In genomic region chr1:210234254-210234747, GRCh38 we compare ENCODE assay signal across 8 cellular contexts. TPM values are rescaled to one million over a fixed set of nuclear protein-coding genes. Genes with fewer than 3 reads are reported as not detected.
DNase-seq lines count a peak whose midpoint lies in the region; ATAC-seq and TF ChIP-seq lines count a peak whose summit lies in the region.

No MANE protein-coding gene starts in this region.

- H3K36me3 Mint-ChIP-seq in central memory CD8-positive, alpha-beta T cell (ENCODE audit: insufficient read depth) = no peaks in the 10 kb centered on the region
- H3K36me3 Mint-ChIP-seq in naive thymus-derived CD8-positive, alpha-beta T cell = peaks cover 0 to 4% (median 0%) of the 10 kb centered on the region in 3 donors

- no peak overlapping the region for H3K27ac Mint-ChIP-seq in central memory CD8-positive, alpha-beta T cell (ENCODE audit: low read depth)
- H3K27ac Mint-ChIP-seq in naive thymus-derived CD8-positive, alpha-beta T cell = no peak overlapping the region

- no peak overlapping the region for H3K27ac ChIP-seq in AG04450 (ENCODE audit: low read depth, low read length)
- H3K27ac ChIP-seq in HUES6 (ENCODE audit: low read depth, low read length) = no peak overlapping the region
- H3K27ac ChIP-seq in effector memory CD4-positive, alpha-beta T cell (ENCODE audit: insufficient read depth, low read length, poor library complexity, severe bottlenecking) = no peak overlapping the region

- H3K4me1 Mint-ChIP-seq in central memory CD8-positive, alpha-beta T cell = peaks cover 6% of the 10 kb centered on the region
- peaks cover 1 to 13% (median 11%) of the 10 kb centered on the region in 4 donors for H3K4me1 Mint-ChIP-seq in naive thymus-derived CD8-positive, alpha-beta T cell

- peak overlapping the region; percentile 42 for H3K4me3 Mint-ChIP-seq in central memory CD8-positive, alpha-beta T cell
- peak overlapping the region in 8 of 10 donors; percentile 10 to 65 (median 56) for H3K4me3 Mint-ChIP-seq in naive thymus-derived CD8-positive, alpha-beta T cell

- peaks cover 63% of the 10 kb centered on the region for H3K27me3 Mint-ChIP-seq in central memory CD8-positive, alpha-beta T cell
- peaks cover 34 to 62% (median 53%) of the 10 kb centered on the region in 5 donors for H3K27me3 Mint-ChIP-seq in naive thymus-derived CD8-positive, alpha-beta T cell

- TF ChIP-seq CTCF in AG04450 (IDR thresholded peaks at IDR 0.05; ENCODE audit: low read depth, low read length) = no peak

- no peaks in the 10 kb centered on the region for H3K36me3 ChIP-seq in HUES6 (ENCODE audit: control insufficient read depth, insufficient read depth, low read length)
- H3K36me3 ChIP-seq in effector memory CD4-positive, alpha-beta T cell (ENCODE audit: control insufficient read depth, insufficient read depth, low read length) = no peaks in the 10 kb centered on the region

- H3K4me3 ChIP-seq in AG04450 (ENCODE audit: low read depth, low read length) (peak overlapping the region; percentile 69), HUES6 (ENCODE audit: low read depth, low read length) (peak overlapping the region; percentile 81)
- no peak overlapping the region for H3K4me3 ChIP-seq in effector memory CD4-positive, alpha-beta T cell (ENCODE audit: insufficient read depth, low read depth, low read length, poor library complexity, severe bottlenecking)

- H3K9me3 ChIP-seq in AG04450 (ENCODE audit: control insufficient read depth, insufficient read depth, low read length) (no peaks in the 10 kb centered on the region; the same call in 1 of the 2 replicates), HUES6 (ENCODE audit: control insufficient read depth, insufficient read depth, low read depth, low read length) (no peaks in the 10 kb centered on the region)
- H3K9me3 ChIP-seq in effector memory CD4-positive, alpha-beta T cell (ENCODE audit: control insufficient read depth, low read length) = no peaks in the 10 kb centered on the region

- ATAC-seq in central memory CD8-positive, alpha-beta T cell (replicated peaks; ENCODE audit: extremely low read depth, poor library complexity, severe bottlenecking) = no peak
- ATAC-seq in naive thymus-derived CD8-positive, alpha-beta T cell = no peak

- H3K27me3 ChIP-seq in AG04450 (ENCODE audit: control insufficient read depth, insufficient read depth, low read length) = peaks cover 7% of the 10 kb centered on the region
- H3K27me3 ChIP-seq in HUES6 (ENCODE audit: control insufficient read depth, insufficient read depth, low read length) = peaks cover 52% of the 10 kb centered on the region
- H3K27me3 ChIP-seq in effector memory CD4-positive, alpha-beta T cell (replicated peaks; ENCODE audit: control insufficient read depth, insufficient read depth, low read length, poor library complexity, severe bottlenecking) = peaks cover 28% of the 10 kb centered on the region

- CTCF ChIA-PET in AG04450 (lab: Charles Lee) = interaction anchor here (0.6 to 1.5 kb wide), 3 partner anchors 67 to 195 kb away, joined by 3 to 5 read pairs (median 3); no protein-coding TSS in a partner anchor

- DNase-seq in AG04450 (ENCODE audit: low read depth, low spot score) (no peak), KBM-7 (no peak), NCI-H1417 treated with DMSO at 0.1 percent for 48 hours (lab: John Stamatoyannopoulos, UW) (no peak)
- no peak for DNase-seq in central memory CD8-positive, alpha-beta T cell (ENCODE audit: low spot score in 2 of 2)
- no peak for DNase-seq in naive thymus-derived CD8-positive, alpha-beta T cell
- DNase-seq in effector memory CD4-positive, alpha-beta T cell = no peak
- no peak for DNase-seq in activated CD4-positive, alpha-beta T cell treated with anti-CD3 and anti-CD28 coated beads, Interleukin-2, amount 50 U/mL, for 1 hour

- H3K4me1 ChIP-seq in HUES6 (ENCODE audit: control insufficient read depth, insufficient read depth, low read length) = peaks cover 31% of the 10 kb centered on the region
- H3K4me1 ChIP-seq in effector memory CD4-positive, alpha-beta T cell (ENCODE audit: control insufficient read depth, insufficient read depth, low read length, poor library complexity, severe bottlenecking) = peaks cover 8% of the 10 kb centered on the region

- in situ Hi-C loops in KBM-7 (cut with MboI; ENCODE audit: low pct_unique_long_range_greater_than_20kb, low sequenced_read_pairs) = no loop called here

- POLR2A ChIA-PET in AG04450 (lab: Yijun Ruan, JAX) = interaction anchor here (0.7 to 1.1 kb wide), 2 partner anchors 12 to 66 kb away, joined by 3 read pairs; no protein-coding TSS in a partner anchor
- POLR2A ChIA-PET in naive thymus-derived CD8-positive, alpha-beta T cell (lab: Charles Lee) = no interaction called here

- peak overlapping the region; percentile 88 for H3K9ac ChIP-seq in HUES6 (ENCODE audit: low read length)

- no peaks in the 10 kb centered on the region for H3K9me3 Mint-ChIP-seq in central memory CD8-positive, alpha-beta T cell
- H3K9me3 Mint-ChIP-seq in naive thymus-derived CD8-positive, alpha-beta T cell = no peaks in the 10 kb centered on the region

RNA-seq across cellular contexts. Expression of gene SERTAD4, which starts 1.7 kb away (rescaled TPM):
- 1.7 and 1.8 TPM in 2 replicates for polyA plus RNA-seq in AG04450 (2011; rRNA removed)
- polyA minus RNA-seq in AG04450 (2011; rRNA and poly(A)+ RNA removed) = 0.46 and 1.1 TPM in 2 replicates
- total RNA-seq in naive thymus-derived CD8-positive, alpha-beta T cell = not detected
- polyA plus RNA-seq in naive thymus-derived CD8-positive, alpha-beta T cell = not detected
